8 cellular contexts compared by ENCODE assay signal in the genomic region with DNA sequence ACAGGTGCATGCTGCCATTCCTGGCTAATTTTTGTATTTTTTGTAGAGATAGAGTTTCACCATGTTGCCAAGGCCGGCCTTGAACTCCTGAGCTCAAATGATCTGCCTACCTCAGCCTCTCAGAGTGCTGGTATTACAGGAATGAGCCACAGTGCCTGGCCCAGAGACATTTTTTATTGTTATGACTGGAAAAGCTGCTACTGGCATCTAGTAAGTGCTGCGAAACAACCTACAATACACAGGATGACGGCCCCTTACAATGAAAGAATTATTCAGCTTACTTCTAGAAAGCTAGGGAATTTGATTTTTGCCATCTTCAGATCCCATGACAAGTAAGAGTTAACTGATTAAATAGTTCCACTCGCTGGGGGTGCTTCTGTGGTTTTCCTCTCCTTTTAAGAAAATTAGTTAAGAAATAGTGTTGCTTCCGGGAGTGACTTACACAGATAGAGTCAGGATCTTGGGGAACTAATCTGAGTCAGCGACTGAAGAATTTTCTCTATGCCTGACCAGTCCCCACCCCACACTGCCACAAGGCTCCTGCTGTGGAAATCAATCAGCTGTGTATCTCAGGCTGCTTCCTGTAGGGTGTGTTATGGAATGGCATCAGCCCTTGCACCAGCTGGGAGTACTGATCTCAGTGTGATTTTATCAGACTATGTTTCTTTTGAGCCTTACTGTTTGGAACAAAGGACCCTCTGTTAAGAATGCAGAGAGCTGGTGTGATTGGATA.
DNase-seq lines count a peak whose midpoint lies in the region; ATAC-seq and TF ChIP-seq lines count a peak whose summit lies in the region.

No MANE protein-coding gene starts in this region.

- no peak for TF ChIP-seq POLR2A in heart left ventricle (IDR thresholded peaks at IDR 0.05)

- no peaks in the 10 kb centered on the region for H3K9me3 Mint-ChIP-seq in activated naive CD4-positive, alpha-beta T cell treated with anti-CD3 and anti-CD28 coated beads, Interleukin-2, amount 50 U/mL, for 24 hours

- H3K36me3 Mint-ChIP-seq in activated naive CD4-positive, alpha-beta T cell treated with anti-CD3 and anti-CD28 coated beads, Interleukin-2, amount 50 U/mL, for 24 hours = peaks cover 3% of the 10 kb centered on the region

- intact Hi-C loops in heart left ventricle (cut with DNase I) = no loop called here

- peak overlapping the region; percentile 33 for H3K27ac Mint-ChIP-seq in activated naive CD4-positive, alpha-beta T cell treated with anti-CD3 and anti-CD28 coated beads, Interleukin-2, amount 50 U/mL, for 24 hours

- DNase-seq in NCI-H69 (lab: John Stamatoyannopoulos, UW) (peak; percentile 16), heart left ventricle (peak in 4 of 5 donors; percentile 30 to 75 (median 44)), pulmonary artery endothelial cell (ENCODE audit: low read depth, low spot score) (peak; percentile 95), GM20000 (ENCODE audit: low spot score) (no peak), mesenteric fat pad (ENCODE audit: low spot score) (no peak)

- TF ChIP-seq CTCF in heart left ventricle (IDR thresholded peaks at IDR 0.05) (no peak), GM20000 (IDR thresholded peaks at IDR 0.05; ENCODE audit: extremely low read depth, missing control alignments) (no peak)

- H3K27me3 Mint-ChIP-seq in activated naive CD4-positive, alpha-beta T cell treated with anti-CD3 and anti-CD28 coated beads, Interleukin-2, amount 50 U/mL, for 24 hours = no peaks in the 10 kb centered on the region

- 44 to 59% (median 48%) methylated on average over 6 of the region's 6 CpGs for WGBS in heart left ventricle, 4 donors

- no peaks in the 10 kb centered on the region for H3K9me3 ChIP-seq in heart left ventricle

- H3K27ac ChIP-seq in heart left ventricle = peak overlapping the region in 11 of 12 donors; percentile 24 to 80 (median 60)

- ATAC-seq in GM19023 (IDR thresholded peaks at IDR 0.05; ENCODE audit: unreplicated experiment) (peak; percentile 55), heart left ventricle (peak; percentile 44 to 92 (median 86)), HG03039 (IDR thresholded peaks at IDR 0.05; ENCODE audit: unreplicated experiment) (no peak)

- peaks cover 6 to 84% (median 49%) of the 10 kb centered on the region in 12 donors for H3K4me1 ChIP-seq in heart left ventricle

- peak overlapping the region; percentile 38 for H3K4me3 Mint-ChIP-seq in activated naive CD4-positive, alpha-beta T cell treated with anti-CD3 and anti-CD28 coated beads, Interleukin-2, amount 50 U/mL, for 24 hours

- peaks cover 0 to 3% (median 0%) of the 10 kb centered on the region in 9 donors for H3K36me3 ChIP-seq in heart left ventricle

- H3K4me3 ChIP-seq in heart left ventricle = no peak overlapping the region

- H3K4me1 Mint-ChIP-seq in activated naive CD4-positive, alpha-beta T cell treated with anti-CD3 and anti-CD28 coated beads, Interleukin-2, amount 50 U/mL, for 24 hours = peaks cover 66% of the 10 kb centered on the region

- no peaks in the 10 kb centered on the region for H3K27me3 ChIP-seq in heart left ventricle

Comparison
In these comparisons a context has a peak if more than half of its experiments do, and no peak if none do; other contexts are left out.
1. DNase-seq: peak in NCI-H69 (single experiment), heart left ventricle (4 of 5) and pulmonary artery endothelial cell (single experiment); none in GM20000 (single experiment) and mesenteric fat pad (single experiment).